In the genomic region with DNA sequence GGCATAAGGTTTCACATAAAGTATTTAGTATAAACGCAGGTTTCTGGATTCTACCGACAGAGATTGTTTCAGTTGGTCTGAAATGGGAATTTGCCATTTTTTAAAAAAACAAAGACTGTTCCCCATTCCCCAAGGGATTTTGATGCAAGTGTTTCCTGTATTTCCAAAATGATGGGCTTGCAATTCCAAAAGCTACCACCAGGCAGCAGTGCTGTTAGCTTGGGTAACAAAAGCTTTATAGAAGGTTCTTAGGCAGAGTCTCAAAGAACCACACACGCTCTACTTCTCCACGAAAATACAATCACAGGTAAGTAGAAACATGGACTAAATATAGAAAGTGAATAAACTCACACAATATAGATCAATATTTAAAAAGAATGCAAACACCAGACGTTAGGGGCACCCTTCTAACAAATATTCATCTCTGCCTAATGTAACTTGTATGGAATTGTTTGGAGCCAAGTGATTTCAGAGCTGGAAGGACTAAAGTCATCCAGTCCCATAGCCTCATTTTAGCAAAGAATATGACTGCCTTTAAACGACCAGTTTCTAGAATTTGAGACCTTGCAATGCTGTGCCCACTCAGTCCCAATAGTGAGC, we compare ENCODE assay signal across 1 cellular context.
TF ChIP-seq lines count a peak whose summit lies in the region.

No MANE protein-coding gene starts in this region.

TF ChIP-seq in GM23338, 12 proteins besides CTCF, POLR2A, EP300 and RAD21 (continued from another document):
- no peak for TF ChIP-seq ZNF331 (CRISPR knock-in tag; IDR thresholded peaks at IDR 0.05; ENCODE audit: low read depth)
- TF ChIP-seq, protein P1, sequence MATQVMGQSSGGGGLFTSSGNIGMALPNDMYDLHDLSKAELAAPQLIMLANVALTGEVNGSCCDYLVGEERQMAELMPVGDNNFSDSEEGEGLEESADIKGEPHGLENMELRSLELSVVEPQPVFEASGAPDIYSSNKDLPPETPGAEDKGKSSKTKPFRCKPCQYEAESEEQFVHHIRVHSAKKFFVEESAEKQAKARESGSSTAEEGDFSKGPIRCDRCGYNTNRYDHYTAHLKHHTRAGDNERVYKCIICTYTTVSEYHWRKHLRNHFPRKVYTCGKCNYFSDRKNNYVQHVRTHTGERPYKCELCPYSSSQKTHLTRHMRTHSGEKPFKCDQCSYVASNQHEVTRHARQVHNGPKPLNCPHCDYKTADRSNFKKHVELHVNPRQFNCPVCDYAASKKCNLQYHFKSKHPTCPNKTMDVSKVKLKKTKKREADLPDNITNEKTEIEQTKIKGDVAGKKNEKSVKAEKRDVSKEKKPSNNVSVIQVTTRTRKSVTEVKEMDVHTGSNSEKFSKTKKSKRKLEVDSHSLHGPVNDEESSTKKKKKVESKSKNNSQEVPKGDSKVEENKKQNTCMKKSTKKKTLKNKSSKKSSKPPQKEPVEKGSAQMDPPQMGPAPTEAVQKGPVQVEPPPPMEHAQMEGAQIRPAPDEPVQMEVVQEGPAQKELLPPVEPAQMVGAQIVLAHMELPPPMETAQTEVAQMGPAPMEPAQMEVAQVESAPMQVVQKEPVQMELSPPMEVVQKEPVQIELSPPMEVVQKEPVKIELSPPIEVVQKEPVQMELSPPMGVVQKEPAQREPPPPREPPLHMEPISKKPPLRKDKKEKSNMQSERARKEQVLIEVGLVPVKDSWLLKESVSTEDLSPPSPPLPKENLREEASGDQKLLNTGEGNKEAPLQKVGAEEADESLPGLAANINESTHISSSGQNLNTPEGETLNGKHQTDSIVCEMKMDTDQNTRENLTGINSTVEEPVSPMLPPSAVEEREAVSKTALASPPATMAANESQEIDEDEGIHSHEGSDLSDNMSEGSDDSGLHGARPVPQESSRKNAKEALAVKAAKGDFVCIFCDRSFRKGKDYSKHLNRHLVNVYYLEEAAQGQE (IDR thresholded peaks at IDR 0.05; ENCODE audit: unreplicated experiment), result no peak
- TF ChIP-seq ETS1 (IDR thresholded peaks at IDR 0.05), result no peak
- TF ChIP-seq JUNB (IDR thresholded peaks at IDR 0.05; ENCODE audit: unreplicated experiment), result no peak
- no peak for TF ChIP-seq STAT1 (IDR thresholded peaks at IDR 0.05; ENCODE audit: unreplicated experiment)
- no peak for TF ChIP-seq EZH2 (IDR thresholded peaks at IDR 0.05; ENCODE audit: low read depth, unreplicated experiment)
- TF ChIP-seq CREB1 (CRISPR knock-in tag; IDR thresholded peaks at IDR 0.05; ENCODE audit: low read depth), result no peak
- TF ChIP-seq NANOG (IDR thresholded peaks at IDR 0.05; ENCODE audit: borderline replicate concordance), result no peak
